16 cellular contexts compared by ENCODE assay signal in genomic region chr1:214002060-214002459, GRCh38. TPM values are rescaled to one million over a fixed set of nuclear protein-coding genes. Genes with fewer than 3 reads are reported as not detected.
A peak's percentile ranks its signal among the peaks of the same experiment; 100 is the strongest.
DNase-seq lines count a peak whose midpoint lies in the region; ATAC-seq lines count a peak whose summit lies in the region.
"Had no signal": no experiment of that assay in that cellular context is flagged by ENCODE, and none has a peak within 500 bp of the region (broad histone marks: within the 10 kb centered on the region; RNA-seq: fewer than 3 reads in every experiment).

No MANE protein-coding gene starts in this region.

- DNase-seq in NCI-H2196 (lab: John Stamatoyannopoulos, UW; ENCODE audit: unreplicated experiment) (peak; percentile 33), NCI-H2196 treated with DMSO at 0.1 percent for 48 hours (lab: John Stamatoyannopoulos, UW; ENCODE audit: unreplicated experiment) (no peak), NCI-H510A (lab: John Stamatoyannopoulos, UW) (peak; percentile 47), substantia nigra (lab: John Stamatoyannopoulos, UW) (no peak), cerebellum (ENCODE audit: low spot score) (no peak)
- DNase-seq in activated CD4-positive, alpha-beta T cell treated with anti-CD3 and anti-CD28 coated beads for 36 hours: no peak
- DNase-seq in stimulated activated CD4-positive, alpha-beta T cell treated with anti-CD3 and anti-CD28 coated beads, Interleukin-4, amount 100 ng/mL, for 4 hours: no peak
- DNase-seq: activated naive CD4-positive, alpha-beta T cell; brain microvascular endothelial cell; NCI-H2227 treated with DMSO at 0.1 percent for 48 hours had no signal

- intact Hi-C loops in activated CD4-positive, alpha-beta T cell treated with anti-CD3 and anti-CD28 coated beads for 36 hours (cut with DNase I, micrococcal nuclease): no loop called here

- CTCF ChIA-PET in activated CD4-positive, alpha-beta T cell treated with anti-CD3 and anti-CD28 coated beads for 36 hours (lab: Charles Lee): interaction anchor here (0.6 kb wide), 1 partner anchor 254 kb away, joined by 4 read pairs; no protein-coding TSS in a partner anchor

- H3K27ac ChIP-seq in cingulate gyrus (ENCODE audit: low read depth, low read length) (peak overlapping the region; percentile 70), substantia nigra (ENCODE audit: low read depth, low read length, poor library complexity, severe bottlenecking) (peak overlapping the region; percentile 50)
- H3K27ac ChIP-seq: brain microvascular endothelial cell, C4-2B had no signal

- no peak overlapping the region for H3K27ac Mint-ChIP-seq in activated CD4-positive, alpha-beta T cell treated with anti-CD3 and anti-CD28 coated beads for 36 hours
- H3K27ac Mint-ChIP-seq: WTC11 had no signal

- no peaks in the 10 kb centered on the region for H3K4me1 Mint-ChIP-seq in activated CD4-positive, alpha-beta T cell treated with anti-CD3 and anti-CD28 coated beads for 36 hours

- peaks cover 3% of the 10 kb centered on the region for H3K27me3 Mint-ChIP-seq in activated CD4-positive, alpha-beta T cell treated with anti-CD3 and anti-CD28 coated beads for 36 hours

- H3K36me3 Mint-ChIP-seq in activated CD4-positive, alpha-beta T cell treated with anti-CD3 and anti-CD28 coated beads for 36 hours (ENCODE audit: low read depth): no peaks in the 10 kb centered on the region
- H3K36me3 Mint-ChIP-seq: WTC11 had no signal

- no peak overlapping the region for H3K4me3 Mint-ChIP-seq in activated CD4-positive, alpha-beta T cell treated with anti-CD3 and anti-CD28 coated beads for 36 hours
- H3K4me3 Mint-ChIP-seq: neural crest cell, WTC11 had no signal

- ATAC-seq in activated CD4-positive, alpha-beta T cell treated with anti-CD3 and anti-CD28 coated beads for 36 hours: no peak
- ATAC-seq: WTC11 had no signal

- no peaks in the 10 kb centered on the region for H3K9me3 Mint-ChIP-seq in activated CD4-positive, alpha-beta T cell treated with anti-CD3 and anti-CD28 coated beads for 36 hours (ENCODE audit: low read depth)
- H3K9me3 Mint-ChIP-seq: neural crest cell, WTC11 had no signal

- POLR2A ChIA-PET in activated CD4-positive, alpha-beta T cell treated with anti-CD3 and anti-CD28 coated beads for 36 hours (lab: Charles Lee): no interaction called here

RNA-seq across cellular contexts. Expression of gene PROX1, which starts 14.3 kb away (rescaled TPM):
- under 1 TPM; 0.09 to 0.14 TPM for total RNA-seq in activated CD4-positive, alpha-beta T cell treated with anti-CD3 and anti-CD28 coated beads for 36 hours
- total RNA-seq in cerebellum: 12.4 TPM
- total RNA-seq: A172, PC-3 had no signal

Comparison
In these comparisons a context has a peak if more than half of its experiments do, and no peak if none do; other contexts are left out.
1. DNase-seq: peak in NCI-H2196 (single experiment) and NCI-H510A (single experiment); none in NCI-H2196 treated with DMSO at 0.1 percent for 48 hours (single experiment), substantia nigra (0 of 49), activated CD4-positive, alpha-beta T cell treated with anti-CD3 and anti-CD28 coated beads for 36 hours (single experiment), cerebellum (single experiment) and stimulated activated CD4-positive, alpha-beta T cell treated with anti-CD3 and anti-CD28 coated beads, Interleukin-4, amount 100 ng/mL, for 4 hours (0 of 2).
2. RNA of gene PROX1, which starts 14.3 kb away (total RNA-seq): 12.4 TPM in cerebellum (single experiment); 0.09 to 0.14 TPM in activated CD4-positive, alpha-beta T cell treated with anti-CD3 and anti-CD28 coated beads for 36 hours; every median in the first group is over 10 times any median in the second.